Comparison of ENCODE assay signal across 15 cellular contexts in genomic region chr12:89250648-89251047, GRCh38.
"Had no signal": no experiment of that assay in that cellular context is flagged by ENCODE, and none has a peak within 500 bp of the region (broad histone marks: within the 10 kb centered on the region; RNA-seq: fewer than 3 reads in every experiment).

No MANE protein-coding gene starts in this region.

- H3K36me3 ChIP-seq: esophagus squamous epithelium, heart right ventricle, left ventricle myocardium inferior, suprapubic skin, upper lobe of left lung had no signal

- H3K27ac ChIP-seq: body of pancreas, suprapubic skin, upper lobe of left lung had no signal

- H3K27me3 ChIP-seq: body of pancreas, esophagus squamous epithelium, heart right ventricle, suprapubic skin, upper lobe of left lung had no signal

- H3K4me3 ChIP-seq: body of pancreas, esophagus squamous epithelium, heart right ventricle, left ventricle myocardium inferior, suprapubic skin, upper lobe of left lung had no signal

- H3K4me1 ChIP-seq: body of pancreas had no signal

- ATAC-seq: body of pancreas, sciatic nerve, T-helper 17 cell had no signal

- DNase-seq: activated CD4-positive, alpha-beta T cell treated with anti-CD3 and anti-CD28 coated beads for 1 hour; activated naive CD4-positive, alpha-beta T cell treated with anti-CD3 and anti-CD28 coated beads, Interleukin-2, amount 50 U/mL, for 16 hours; body of pancreas; esophagus squamous epithelium; heart right ventricle; islet precursor cell; left ventricle myocardium inferior; mesendoderm; stimulated activated CD4-positive, alpha-beta T cell treated with anti-CD3 and anti-CD28 coated beads, Interleukin-2, amount 100 ng/mL, for 24 hours; stimulated activated naive CD4-positive, alpha-beta T cell; T-helper 17 cell; upper lobe of left lung had no signal

- H3K27me3 Mint-ChIP-seq: dendritic cell treated with granulocyte-macrophage colony-stimulating factor and Interleukin-4, amounts not matched to agents 40 ng/mL and 50 ng/mL, for 4 days; T-helper 17 cell had no signal

- H3K4me3 Mint-ChIP-seq: dendritic cell treated with granulocyte-macrophage colony-stimulating factor and Interleukin-4, amounts not matched to agents 40 ng/mL and 50 ng/mL, for 4 days; T-helper 17 cell had no signal

- H3K9me3 ChIP-seq: body of pancreas, esophagus squamous epithelium, heart right ventricle, left ventricle myocardium inferior, suprapubic skin, upper lobe of left lung had no signal

- H3K27ac Mint-ChIP-seq: dendritic cell treated with granulocyte-macrophage colony-stimulating factor and Interleukin-4, amounts not matched to agents 40 ng/mL and 50 ng/mL, for 4 days; T-helper 17 cell had no signal

- H3K9me3 Mint-ChIP-seq: dendritic cell treated with granulocyte-macrophage colony-stimulating factor and Interleukin-4, amounts not matched to agents 40 ng/mL and 50 ng/mL, for 4 days had no signal
